Comparison of ENCODE assay signal across 1 cellular context in the genomic region with DNA sequence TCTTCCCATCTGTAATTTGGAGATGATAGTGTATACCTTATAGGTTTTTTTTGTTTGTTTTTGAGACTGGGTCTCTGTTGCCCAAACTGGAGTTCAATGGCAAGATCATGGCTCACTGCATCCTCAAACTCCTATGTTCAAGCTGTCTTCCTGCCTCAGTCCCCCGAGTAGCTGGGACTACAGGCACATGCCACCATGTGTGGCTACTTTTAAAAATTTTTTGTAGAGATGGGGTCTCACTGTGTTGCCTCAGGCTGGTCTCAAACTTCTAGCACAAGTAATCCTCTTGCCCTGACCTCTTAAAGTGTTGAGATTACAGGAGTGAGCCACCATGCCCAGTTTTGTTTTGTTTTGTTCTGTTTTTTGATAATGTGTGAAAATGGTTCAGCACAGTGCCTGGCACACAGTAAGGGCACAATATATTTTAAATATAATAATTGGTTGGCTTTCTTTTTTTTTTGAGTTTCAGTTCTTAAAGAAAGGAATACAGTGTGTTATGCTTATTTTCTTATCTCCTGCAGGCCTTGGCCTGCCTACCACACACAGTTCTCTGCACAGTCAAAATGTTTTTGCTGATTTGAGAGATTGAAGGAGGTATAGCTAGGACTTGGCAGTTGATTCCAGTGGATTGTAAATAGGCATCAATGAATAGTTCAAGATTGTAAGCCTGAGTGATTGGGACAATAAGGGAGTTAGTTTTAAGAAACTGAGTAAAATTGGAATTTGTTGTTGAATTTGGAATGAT.
TF ChIP-seq lines count a peak whose summit lies in the region.

No MANE protein-coding gene starts in this region.

TF ChIP-seq in GM23338, 12 proteins besides CTCF, POLR2A, EP300 and RAD21 (continued from another document):
- TF ChIP-seq, protein P1, sequence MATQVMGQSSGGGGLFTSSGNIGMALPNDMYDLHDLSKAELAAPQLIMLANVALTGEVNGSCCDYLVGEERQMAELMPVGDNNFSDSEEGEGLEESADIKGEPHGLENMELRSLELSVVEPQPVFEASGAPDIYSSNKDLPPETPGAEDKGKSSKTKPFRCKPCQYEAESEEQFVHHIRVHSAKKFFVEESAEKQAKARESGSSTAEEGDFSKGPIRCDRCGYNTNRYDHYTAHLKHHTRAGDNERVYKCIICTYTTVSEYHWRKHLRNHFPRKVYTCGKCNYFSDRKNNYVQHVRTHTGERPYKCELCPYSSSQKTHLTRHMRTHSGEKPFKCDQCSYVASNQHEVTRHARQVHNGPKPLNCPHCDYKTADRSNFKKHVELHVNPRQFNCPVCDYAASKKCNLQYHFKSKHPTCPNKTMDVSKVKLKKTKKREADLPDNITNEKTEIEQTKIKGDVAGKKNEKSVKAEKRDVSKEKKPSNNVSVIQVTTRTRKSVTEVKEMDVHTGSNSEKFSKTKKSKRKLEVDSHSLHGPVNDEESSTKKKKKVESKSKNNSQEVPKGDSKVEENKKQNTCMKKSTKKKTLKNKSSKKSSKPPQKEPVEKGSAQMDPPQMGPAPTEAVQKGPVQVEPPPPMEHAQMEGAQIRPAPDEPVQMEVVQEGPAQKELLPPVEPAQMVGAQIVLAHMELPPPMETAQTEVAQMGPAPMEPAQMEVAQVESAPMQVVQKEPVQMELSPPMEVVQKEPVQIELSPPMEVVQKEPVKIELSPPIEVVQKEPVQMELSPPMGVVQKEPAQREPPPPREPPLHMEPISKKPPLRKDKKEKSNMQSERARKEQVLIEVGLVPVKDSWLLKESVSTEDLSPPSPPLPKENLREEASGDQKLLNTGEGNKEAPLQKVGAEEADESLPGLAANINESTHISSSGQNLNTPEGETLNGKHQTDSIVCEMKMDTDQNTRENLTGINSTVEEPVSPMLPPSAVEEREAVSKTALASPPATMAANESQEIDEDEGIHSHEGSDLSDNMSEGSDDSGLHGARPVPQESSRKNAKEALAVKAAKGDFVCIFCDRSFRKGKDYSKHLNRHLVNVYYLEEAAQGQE (IDR thresholded peaks at IDR 0.05; ENCODE audit: unreplicated experiment) = no peak
- TF ChIP-seq ZNF331 (CRISPR knock-in tag; IDR thresholded peaks at IDR 0.05; ENCODE audit: low read depth) (no peak), EZH2 (IDR thresholded peaks at IDR 0.05; ENCODE audit: low read depth, unreplicated experiment) (no peak), ZNF462 (CRISPR knock-in tag; IDR thresholded peaks at IDR 0.05) (no peak), ZNF114 (CRISPR knock-in tag; IDR thresholded peaks at IDR 0.05) (no peak), STAT1 (IDR thresholded peaks at IDR 0.05; ENCODE audit: unreplicated experiment) (no peak)
TF ChIP-seq in GM23338: peak in this region for 0.
